Comparison of ENCODE assay signal across 19 cellular contexts in the genomic region with DNA sequence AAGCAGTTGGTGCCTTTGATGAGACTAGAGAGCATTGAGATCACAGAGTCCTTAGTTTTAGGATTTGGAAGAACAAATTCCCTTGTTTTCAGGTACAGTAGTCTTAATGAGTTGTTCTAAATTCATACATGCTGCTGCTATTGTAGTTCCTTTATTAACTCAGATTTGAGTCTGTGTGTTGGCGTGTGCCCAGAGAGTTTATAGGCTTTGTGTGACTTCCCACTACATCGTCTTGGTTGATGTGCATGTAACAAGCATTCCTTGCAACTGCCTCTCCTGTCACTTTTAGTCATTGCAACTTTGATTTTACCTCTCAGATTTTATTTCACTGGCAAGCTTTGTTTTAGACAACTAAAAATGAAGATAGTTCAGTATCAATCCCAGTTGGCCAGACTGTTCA.
"Had no signal": no experiment of that assay in that cellular context is flagged by ENCODE, and none has a peak within 500 bp of the region (broad histone marks: within the 10 kb centered on the region; RNA-seq: fewer than 3 reads in every experiment).

No MANE protein-coding gene starts in this region.

- H3K4me1 Mint-ChIP-seq: naive B cell; naive thymus-derived CD8-positive, alpha-beta T cell had no signal

- H3K4me3 Mint-ChIP-seq: mesothelial cell of epicardium; naive B cell; naive thymus-derived CD8-positive, alpha-beta T cell had no signal

- H3K36me3 Mint-ChIP-seq: naive B cell; naive thymus-derived CD8-positive, alpha-beta T cell had no signal

- DNase-seq: dermis blood vessel endothelial cell; dorsolateral prefrontal cortex; effector CD4-positive, alpha-beta T cell; effector memory CD4-positive, alpha-beta T cell; foreskin keratinocyte; heart right ventricle; hippocampal formation; left cardiac atrium; left lung; left ventricle myocardium superior; lower lobe of right lung; mesenchymal stem cell; mucosa of descending colon; naive B cell; naive thymus-derived CD8-positive, alpha-beta T cell had no signal

- H3K4me3 ChIP-seq: coronary artery, dorsolateral prefrontal cortex, esophagus muscularis mucosa, gastroesophageal sphincter, heart right ventricle, left lung, lower lobe of right lung, mucosa of descending colon had no signal

- ATAC-seq: foreskin keratinocyte; gastroesophageal sphincter; heart right ventricle; left cardiac atrium; left ventricle myocardium superior; mucosa of descending colon; naive thymus-derived CD8-positive, alpha-beta T cell had no signal

- H3K27ac Mint-ChIP-seq: mesothelial cell of epicardium; naive B cell; naive thymus-derived CD8-positive, alpha-beta T cell had no signal

- H3K9me3 Mint-ChIP-seq: mesothelial cell of epicardium; naive B cell; naive thymus-derived CD8-positive, alpha-beta T cell had no signal

- H3K27me3 Mint-ChIP-seq: naive B cell; naive thymus-derived CD8-positive, alpha-beta T cell had no signal
